Comparison of ENCODE assay signal across 1 cellular context in genomic region chr22:32333769-32334639, GRCh38.
TF ChIP-seq lines count a peak whose summit lies in the region.

No MANE protein-coding gene starts in this region.

TF ChIP-seq in H1, 55 proteins besides CTCF, POLR2A, EP300 and RAD21 (continued from another document):
- TF ChIP-seq CEBPB (IDR thresholded peaks at IDR 0.05; ENCODE audit: low read depth, low read length) (no peak), GABPA (IDR thresholded peaks at IDR 0.05; ENCODE audit: borderline replicate concordance, insufficient read depth, low read length) (no peak), MAX (IDR thresholded peaks at IDR 0.05) (no peak), CHD7 (IDR thresholded peaks at IDR 0.05; ENCODE audit: insufficient replicate concordance, low read length) (no peak), YY1 (IDR thresholded peaks at IDR 0.05; ENCODE audit: low read depth, low read length) (no peak), ATF2 (IDR thresholded peaks at IDR 0.05; ENCODE audit: low read length) (no peak), SAP30 (IDR thresholded peaks at IDR 0.05; ENCODE audit: insufficient read depth, insufficient replicate concordance, low read length) (no peak), EGR1 (IDR thresholded peaks at IDR 0.05; ENCODE audit: borderline replicate concordance, low read depth, low read length) (no peak), SIRT6 (IDR thresholded peaks at IDR 0.05; ENCODE audit: low read length) (no peak), SIX5 (IDR thresholded peaks at IDR 0.05; ENCODE audit: low read depth, low read length) (no peak), MAFK (IDR thresholded peaks at IDR 0.05; ENCODE audit: low read depth, low read length) (no peak), ASH2L (IDR thresholded peaks at IDR 0.05; ENCODE audit: low read length) (no peak), CBX8 (IDR thresholded peaks at IDR 0.05; ENCODE audit: borderline replicate concordance, low read depth, low read length) (no peak), USF2 (IDR thresholded peaks at IDR 0.05; ENCODE audit: low read length) (no peak), SIN3A (conservative IDR thresholded peaks at IDR 0.05 in 1 of 2, IDR thresholded peaks at IDR 0.05 in 1 of 2; ENCODE audit: low read depth in 1 of 2, low read length in 2 of 2) (no peak), CHD1 (IDR thresholded peaks at IDR 0.05; ENCODE audit: low read depth, low read length) (no peak), KDM1A (IDR thresholded peaks at IDR 0.05; ENCODE audit: borderline replicate concordance, low read length) (no peak)
